In genomic region chr1:155892801-155893200, GRCh38 we compare ENCODE assay signal across 9 cellular contexts. TPM values are rescaled to one million over a fixed set of nuclear protein-coding genes. Genes with fewer than 3 reads are reported as not detected.
A peak's percentile ranks its signal among the peaks of the same experiment; 100 is the strongest.
DNase-seq lines count a peak whose midpoint lies in the region; ATAC-seq and TF ChIP-seq lines count a peak whose summit lies in the region.
"Had no signal": no experiment of that assay in that cellular context is flagged by ENCODE, and none has a peak within 500 bp of the region (broad histone marks: within the 10 kb centered on the region; RNA-seq: fewer than 3 reads in every experiment).

No MANE protein-coding gene starts in this region.

- no peaks in the 10 kb centered on the region for H3K9me3 Mint-ChIP-seq in natural killer cell
- H3K9me3 Mint-ChIP-seq in natural killer cell treated with Interleukin-12 subunit alpha and Interleukin-12 subunit beta and Interleukin-15 and Interleukin-18, amount 100 ng/mL, for 72 hours = no peaks in the 10 kb centered on the region
- H3K9me3 Mint-ChIP-seq in stimulated activated naive B cell treated with anti-CD40 and anti-IgM and Interleukin-4, amounts not matched to agents 10 μg/mL and 1 μg/mL and 100 μg/mL, for 72 hours = no peaks in the 10 kb centered on the region

- H3K4me3 Mint-ChIP-seq in natural killer cell = no peak overlapping the region
- H3K4me3 Mint-ChIP-seq in natural killer cell treated with Interleukin-12 subunit alpha and Interleukin-12 subunit beta and Interleukin-15 and Interleukin-18, amount 100 ng/mL, for 72 hours = no peak overlapping the region
- no peak overlapping the region for H3K4me3 Mint-ChIP-seq in stimulated activated naive B cell treated with anti-CD40 and anti-IgM and Interleukin-4, amounts not matched to agents 10 μg/mL and 1 μg/mL and 100 μg/mL, for 72 hours

- H3K4me1 ChIP-seq in breast epithelium (no peaks in the 10 kb centered on the region), lung (ENCODE audit: control insufficient read depth in 2 of 2, insufficient read depth in 2 of 2, low read length in 2 of 2) (peaks cover 4 to 8% of the 10 kb centered on the region in 2 donors), aorta (ENCODE audit: control insufficient read depth in 1 of 2, insufficient read depth in 2 of 2, low read length in 2 of 2) (no peaks in the 10 kb centered on the region)

- no peak for TF ChIP-seq POLR2A in breast epithelium (IDR thresholded peaks at IDR 0.05)

- H3K27me3 ChIP-seq in breast epithelium = no peaks in the 10 kb centered on the region
- H3K27me3 ChIP-seq in lung (ENCODE audit: control insufficient read depth, insufficient read depth) = no peaks in the 10 kb centered on the region
- no peaks in the 10 kb centered on the region for H3K27me3 ChIP-seq in aorta (ENCODE audit: control insufficient read depth in 1 of 2, insufficient read depth in 2 of 2, low read length in 1 of 2)

- ATAC-seq in natural killer cell (no peak), lung (ENCODE audit: insufficient read depth, low FRiP score) (no peak), aorta (ENCODE audit: low FRiP score) (no peak), GM19397 (IDR thresholded peaks at IDR 0.05; ENCODE audit: unreplicated experiment) (no peak)
- no peak for ATAC-seq in natural killer cell treated with Interleukin-12 subunit alpha and Interleukin-12 subunit beta and Interleukin-15 and Interleukin-18, amount 100 ng/mL, for 72 hours
- ATAC-seq in stimulated activated naive B cell treated with anti-CD40 and anti-IgM and Interleukin-4, amounts not matched to agents 10 μg/mL and 1 μg/mL and 100 μg/mL, for 72 hours (replicated peaks) = no peak

- DNase-seq in natural killer cell = no peak
- DNase-seq in natural killer cell treated with Interleukin-12 subunit alpha and Interleukin-12 subunit beta and Interleukin-15 and Interleukin-18, amount 100 ng/mL, for 72 hours (ENCODE audit: low spot score) = no peak
- DNase-seq in breast epithelium (ENCODE audit: low spot score in 2 of 2) = no peak
- DNase-seq in lung (ENCODE audit: low spot score) = no peak
- DNase-seq in aorta = no peak
- DNase-seq in stimulated activated naive B cell treated with anti-CD40 and anti-IgM and Interleukin-4, amounts not matched to agents 10 μg/mL and 1 μg/mL and 100 μg/mL, for 72 hours = no peak
- no peak for DNase-seq in germinal center (ENCODE audit: low spot score)
- DNase-seq: DMS153 had no signal

- H3K27me3 Mint-ChIP-seq in natural killer cell (ENCODE audit: low read depth in 2 of 2) = no peaks in the 10 kb centered on the region
- H3K27me3 Mint-ChIP-seq in natural killer cell treated with Interleukin-12 subunit alpha and Interleukin-12 subunit beta and Interleukin-15 and Interleukin-18, amount 100 ng/mL, for 72 hours = no peaks in the 10 kb centered on the region
- H3K27me3 Mint-ChIP-seq in stimulated activated naive B cell treated with anti-CD40 and anti-IgM and Interleukin-4, amounts not matched to agents 10 μg/mL and 1 μg/mL and 100 μg/mL, for 72 hours = no peaks in the 10 kb centered on the region

- no peaks in the 10 kb centered on the region for H3K36me3 Mint-ChIP-seq in natural killer cell
- no peaks in the 10 kb centered on the region for H3K36me3 Mint-ChIP-seq in natural killer cell treated with Interleukin-12 subunit alpha and Interleukin-12 subunit beta and Interleukin-15 and Interleukin-18, amount 100 ng/mL, for 72 hours
- peaks cover 7 to 9% of the 10 kb centered on the region in 2 donors for H3K36me3 Mint-ChIP-seq in stimulated activated naive B cell treated with anti-CD40 and anti-IgM and Interleukin-4, amounts not matched to agents 10 μg/mL and 1 μg/mL and 100 μg/mL, for 72 hours

- H3K4me3 ChIP-seq in breast epithelium = peak overlapping the region in 1 of 3 donors; percentile 10
- H3K4me3 ChIP-seq in lung = no peak overlapping the region
- H3K4me3 ChIP-seq in aorta (ENCODE audit: low read length in 2 of 2) = no peak overlapping the region

- WGBS in lung, 2 donors = 43 to 70% methylated on average over 3 of the region's 3 CpGs
- WGBS in aorta, 2 donors = 3% methylated on average over 3 of the region's 3 CpGs

- peaks cover 12% of the 10 kb centered on the region in 2 donors for H3K4me1 Mint-ChIP-seq in natural killer cell
- peaks cover 9 to 12% of the 10 kb centered on the region in 2 donors for H3K4me1 Mint-ChIP-seq in natural killer cell treated with Interleukin-12 subunit alpha and Interleukin-12 subunit beta and Interleukin-15 and Interleukin-18, amount 100 ng/mL, for 72 hours (ENCODE audit: low read depth in 2 of 2)
- H3K4me1 Mint-ChIP-seq in stimulated activated naive B cell treated with anti-CD40 and anti-IgM and Interleukin-4, amounts not matched to agents 10 μg/mL and 1 μg/mL and 100 μg/mL, for 72 hours = no peaks in the 10 kb centered on the region

- peak overlapping the region; percentile 53 to 78 for H3K27ac Mint-ChIP-seq in natural killer cell
- H3K27ac Mint-ChIP-seq in natural killer cell treated with Interleukin-12 subunit alpha and Interleukin-12 subunit beta and Interleukin-15 and Interleukin-18, amount 100 ng/mL, for 72 hours = peak overlapping the region in 1 of 2 donors; percentile 48
- no peak overlapping the region for H3K27ac Mint-ChIP-seq in stimulated activated naive B cell treated with anti-CD40 and anti-IgM and Interleukin-4, amounts not matched to agents 10 μg/mL and 1 μg/mL and 100 μg/mL, for 72 hours

- H3K27ac ChIP-seq in breast epithelium = peak overlapping the region; percentile 75 to 87
- peak overlapping the region; percentile 73 to 79 for H3K27ac ChIP-seq in lung (ENCODE audit: low read depth in 1 of 2, low read length in 1 of 2)
- H3K27ac ChIP-seq in aorta (ENCODE audit: low read depth in 1 of 2, low read length in 2 of 2) = peak overlapping the region; percentile 79 to 85

- intact Hi-C loops in natural killer cell (cut with micrococcal nuclease) = no loop called here
- intact Hi-C loops in breast epithelium (cut with DNase I; ENCODE audit: low total_unique reads) = no loop called here
- intact Hi-C loops in aorta (cut with DNase I) = loop anchor here in 1 of 2 donors (5.0 kb wide), 1 partner anchor 36 kb away; the partner anchor contains the start of genes GON4L and SYT11

- no peak for TF ChIP-seq CTCF in natural killer cell (IDR thresholded peaks at IDR 0.05)
- no peak for TF ChIP-seq CTCF in breast epithelium (IDR thresholded peaks at IDR 0.05)
- no peak for TF ChIP-seq CTCF in lung (IDR thresholded peaks at IDR 0.05; ENCODE audit: control extremely low read depth, extremely low read depth)

- H3K36me3 ChIP-seq in breast epithelium (no peaks in the 10 kb centered on the region), lung (ENCODE audit: control insufficient read depth in 2 of 2, insufficient read depth in 2 of 2, low read length in 2 of 2) (peaks cover 4 to 7% of the 10 kb centered on the region in 2 donors), aorta (ENCODE audit: control insufficient read depth in 1 of 2, insufficient read depth in 2 of 2, low read length in 1 of 2) (no peaks in the 10 kb centered on the region)

- no peaks in the 10 kb centered on the region for H3K9me3 ChIP-seq in breast epithelium
- H3K9me3 ChIP-seq in lung (ENCODE audit: control insufficient read depth in 2 of 2, insufficient read depth in 1 of 2, low read length in 1 of 2) = no peaks in the 10 kb centered on the region
- H3K9me3 ChIP-seq in aorta (ENCODE audit: control insufficient read depth, low read length) = no peaks in the 10 kb centered on the region

RNA-seq across cellular contexts. Expression of gene RIT1, which starts 18.3 kb away (rescaled TPM):
- total RNA-seq in natural killer cell (10 to 100 TPM; 79.1 to 86.1 (median 79.2) TPM), breast epithelium (10 to 100 TPM; 29.2 to 32.6 (median 29.4) TPM), lung (10 to 100 TPM; 43.6 to 58.2 TPM), aorta (10 to 100 TPM; 49.6 to 49.9 TPM)
- total RNA-seq in natural killer cell treated with Interleukin-12 subunit alpha and Interleukin-12 subunit beta and Interleukin-15 and Interleukin-18, amount 100 ng/mL, for 72 hours = 10 to 100 TPM; 29.4 to 40.2 TPM
- polyA plus RNA-seq in lung (10 to 100 TPM; 15.8 to 41.4 TPM), aorta (10 to 100 TPM; 16.4 to 19.0 TPM)

RNA-seq across cellular contexts. Expression of gene SYT11, which starts 33.4 kb away (rescaled TPM):
- total RNA-seq in natural killer cell = 10 to 100 TPM; 38.1 to 42.8 (median 39.8) TPM
- total RNA-seq in natural killer cell treated with Interleukin-12 subunit alpha and Interleukin-12 subunit beta and Interleukin-15 and Interleukin-18, amount 100 ng/mL, for 72 hours = 10 to 100 TPM; 29.3 to 43.9 TPM
- total RNA-seq in breast epithelium = 1 to 10 TPM; 4.5 to 8.2 (median 5.0) TPM
- 10 to 100 TPM in 1 of 2 donors, 1 to 10 TPM in 1; 9.0 to 22.4 TPM for total RNA-seq in lung
- 1 to 10 TPM in 1 of 2 donors, under 1 TPM in 1; 0.91 to 7.3 TPM for polyA plus RNA-seq in lung
- total RNA-seq in aorta = 10 to 100 TPM; 42.8 to 49.5 TPM
- 10 to 100 TPM; 12.1 to 23.6 TPM for polyA plus RNA-seq in aorta

RNA-seq across cellular contexts. Expression of gene GON4L, which starts 35.8 kb away (rescaled TPM):
- total RNA-seq in natural killer cell = 100 to 1,000 TPM; 127 to 147 (median 146) TPM
- 100 to 1,000 TPM in 1 of 2 donors, 10 to 100 TPM in 1; 91.0 to 124 TPM for total RNA-seq in natural killer cell treated with Interleukin-12 subunit alpha and Interleukin-12 subunit beta and Interleukin-15 and Interleukin-18, amount 100 ng/mL, for 72 hours
- 10 to 100 TPM; 33.3 to 56.4 (median 56.1) TPM for total RNA-seq in breast epithelium
- total RNA-seq in lung = 10 to 100 TPM; 46.1 to 61.4 TPM
- 10 to 100 TPM; 16.2 to 18.6 TPM for polyA plus RNA-seq in lung
- 10 to 100 TPM; 65.4 to 81.9 TPM for total RNA-seq in aorta
- polyA plus RNA-seq in aorta = 10 to 100 TPM in 1 of 2 donors, 1 to 10 TPM in 1; 6.4 to 43.4 TPM

RNA-seq across cellular contexts. Expression of gene KHDC4, which starts 41.4 kb away (rescaled TPM):
- 100 to 1,000 TPM in 1 of 3 donors, 10 to 100 TPM in 2; 61.9 to 101 (median 85.9) TPM for total RNA-seq in natural killer cell
- total RNA-seq in natural killer cell treated with Interleukin-12 subunit alpha and Interleukin-12 subunit beta and Interleukin-15 and Interleukin-18, amount 100 ng/mL, for 72 hours = 10 to 100 TPM; 47.6 to 96.0 TPM
- total RNA-seq in breast epithelium = 10 to 100 TPM; 52.0 to 81.5 (median 64.2) TPM
- 10 to 100 TPM; 35.0 to 63.1 TPM for total RNA-seq in lung
- 10 to 100 TPM; 15.4 to 34.2 TPM for polyA plus RNA-seq in lung
- 10 to 100 TPM; 47.0 to 60.5 TPM for total RNA-seq in aorta
- 10 to 100 TPM in 1 of 2 donors, 1 to 10 TPM in 1; 6.8 to 49.5 TPM for polyA plus RNA-seq in aorta

RNA-seq across cellular contexts. Expression of gene RXFP4, which starts 48.6 kb away (rescaled TPM):
- total RNA-seq in natural killer cell = not detected
- total RNA-seq in natural killer cell treated with Interleukin-12 subunit alpha and Interleukin-12 subunit beta and Interleukin-15 and Interleukin-18, amount 100 ng/mL, for 72 hours = not detected
- total RNA-seq in breast epithelium = not detected
- not detected for total RNA-seq in lung
- polyA plus RNA-seq in lung = under 1 TPM; 0.05 to 0.20 TPM
- not detected for total RNA-seq in aorta
- not detected for polyA plus RNA-seq in aorta
